In genomic region chr5:154331267-154331666, GRCh38 we compare ENCODE assay signal across 29 cellular contexts.
"Had no signal": no experiment of that assay in that cellular context is flagged by ENCODE, and none has a peak within 500 bp of the region (broad histone marks: within the 10 kb centered on the region; RNA-seq: fewer than 3 reads in every experiment).

No MANE protein-coding gene starts in this region.

- ATAC-seq: activated CD8-positive, alpha-beta T cell treated with anti-CD3 and anti-CD28 coated beads, Interleukin-2, amount 10 ng/mL, durations not matched to agents 7 days and 5 days; activated naive CD4-positive, alpha-beta T cell treated with anti-CD3 and anti-CD28 coated beads, Interleukin-2, amount 50 U/mL, for 72 hours; body of pancreas; Right ventricle myocardium inferior had no signal

- H3K27ac Mint-ChIP-seq: activated CD8-positive, alpha-beta T cell treated with anti-CD3 and anti-CD28 coated beads, Interleukin-2, amount 10 ng/mL, durations not matched to agents 7 days and 5 days; activated naive CD4-positive, alpha-beta T cell treated with anti-CD3 and anti-CD28 coated beads for 36 hours; activated T-cell treated with anti-CD3 and anti-CD28 coated beads, Interleukin-2, amount 50 U/mL, for 24 hours; activated T-helper 2 cell treated with anti-CD3 and anti-CD28 coated beads, Interferon-gamma antibody, Interleukin-2, Interleukin-4, amounts not matched to agents 10 μg/mL and 5 μg/mL and 100 μg/mL, durations not matched to agents 14 hours and 24 hours and 36 hours had no signal

- H3K27me3 Mint-ChIP-seq: activated T-cell treated with anti-CD3 and anti-CD28 coated beads, Interleukin-2, amount 50 U/mL, for 24 hours had no signal

- DNase-seq: activated CD4-positive, alpha-beta T cell treated with anti-CD3 and anti-CD28 coated beads for 1 hour; activated CD4-positive, alpha-beta T cell treated with anti-CD3 and anti-CD28 coated beads for 48 hours; activated CD4-positive, alpha-beta T cell treated with anti-CD3 and anti-CD28 coated beads, Interleukin-2, amount 50 U/mL, for 48 hours; activated CD4-positive, CD25-positive, alpha-beta regulatory T cell; activated CD8-positive, alpha-beta T cell treated with anti-CD3 and anti-CD28 coated beads, Interleukin-2, amount 10 ng/mL, durations not matched to agents 7 days and 5 days; activated gamma-delta T cell treated with Interleukin-2 at 50 U/mL for 16 hours; activated naive CD4-positive, alpha-beta T cell treated with anti-CD3 and anti-CD28 coated beads for 36 hours; activated T-cell treated with anti-CD3 and anti-CD28 coated beads, Interleukin-2, amount 50 U/mL, for 24 hours; adrenal gland; Karpas-422; MV-4-11; NCI-H1092; NCI-H1694 treated with DMSO at 0.1 percent for 48 hours; NCI-H2029 treated with DMSO at 0.1 percent for 48 hours; NCI-H2107; NCI-H510A; NCI-H526; NCI-H748 treated with DMSO at 0.1 percent for 48 hours; NK-92 treated with Interleukin-12 subunit alpha and Interleukin-12 subunit beta, amount 100 ng/mL, for 24 hours; PC-9; SW 1271; T-helper 1 cell; T1000; WERI-Rb-1 had no signal

- H3K9me3 ChIP-seq: adrenal gland, body of pancreas, breast epithelium had no signal

- H3K4me3 Mint-ChIP-seq: activated CD8-positive, alpha-beta T cell treated with anti-CD3 and anti-CD28 coated beads, Interleukin-2, amount 10 ng/mL, durations not matched to agents 7 days and 5 days; activated naive CD4-positive, alpha-beta T cell treated with anti-CD3 and anti-CD28 coated beads for 36 hours; activated T-cell treated with anti-CD3 and anti-CD28 coated beads, Interleukin-2, amount 50 U/mL, for 24 hours had no signal

- H3K9me3 Mint-ChIP-seq: activated naive CD4-positive, alpha-beta T cell treated with anti-CD3 and anti-CD28 coated beads for 36 hours; activated naive CD4-positive, alpha-beta T cell treated with anti-CD3 and anti-CD28 coated beads, Interleukin-2, amount 50 U/mL, for 72 hours; activated T-cell treated with anti-CD3 and anti-CD28 coated beads, Interleukin-2, amount 50 U/mL, for 24 hours; activated T-helper 2 cell treated with anti-CD3 and anti-CD28 coated beads, Interferon-gamma antibody, Interleukin-2, Interleukin-4, amounts not matched to agents 10 μg/mL and 5 μg/mL and 100 μg/mL, durations not matched to agents 14 hours and 24 hours and 36 hours had no signal
